17 cellular contexts compared by ENCODE assay signal in genomic region chr12:119505001-119505400, GRCh38.
DNase-seq lines count a peak whose midpoint lies in the region; ATAC-seq and TF ChIP-seq lines count a peak whose summit lies in the region.
"Had no signal": no experiment of that assay in that cellular context is flagged by ENCODE, and none has a peak within 500 bp of the region (broad histone marks: within the 10 kb centered on the region; RNA-seq: fewer than 3 reads in every experiment).

No MANE protein-coding gene starts in this region.

- DNase-seq in Caki2 (ENCODE audit: low read depth) (peak; percentile 66), LHCN-M2 (ENCODE audit: low read depth) (peak; percentile 41), choroid plexus epithelial cell (ENCODE audit: low read depth) (peak; percentile 2), trophoblast cell (peak; percentile 9 to 58), SJCRH30 (no peak), NCI-H82 (lab: John Stamatoyannopoulos, UW) (no peak)
- no peak for DNase-seq in stimulated activated effector memory CD8-positive, alpha-beta T cell treated with anti-CD3 and anti-CD28 coated beads, Interleukin-12 subunit alpha, Interleukin-12 subunit beta, amount 100 ng/mL, for 72 hours (ENCODE audit: low spot score in 2 of 2)
- DNase-seq: AML-193, Calu3, DMS79, GDM1, GM23248, NCI-H1048, NCI-H226, NCI-H526 treated with DMSO at 0.1 percent for 48 hours, Right ventricle myocardium superior had no signal

- ATAC-seq in stimulated activated effector memory CD8-positive, alpha-beta T cell treated with anti-CD3 and anti-CD28 coated beads, Interleukin-12 subunit alpha, Interleukin-12 subunit beta, amount 100 ng/mL, for 72 hours = no peak
- ATAC-seq: A549 had no signal

- H3K9me3 ChIP-seq in trophoblast cell (ENCODE audit: insufficient read depth, low read depth, low read length) (no peaks in the 10 kb centered on the region), SJCRH30 (replicated peaks) (no peaks in the 10 kb centered on the region)
- H3K9me3 ChIP-seq: A549 had no signal

- H3K36me3 ChIP-seq in trophoblast cell (ENCODE audit: control insufficient read depth in 1 of 2, insufficient read depth in 2 of 2, low read length in 2 of 2) (no peaks in the 10 kb centered on the region), SJCRH30 (no peaks in the 10 kb centered on the region)

- H3K79me2 ChIP-seq in trophoblast cell (ENCODE audit: control insufficient read depth, insufficient read depth, low read length, poor library complexity) = no peaks in the 10 kb centered on the region

- H3K4me3 ChIP-seq in choroid plexus epithelial cell (ENCODE audit: low read depth, low read length) (no peak overlapping the region), trophoblast cell (ENCODE audit: low read depth, low read length) (no peak overlapping the region), SJCRH30 (no peak overlapping the region)
- H3K4me3 ChIP-seq: A549, GM23248 had no signal

- no peaks in the 10 kb centered on the region for H3K79me1 ChIP-seq in trophoblast cell (ENCODE audit: low read length)

- H3K27ac ChIP-seq in trophoblast cell (ENCODE audit: low read depth, low read length) (no peak overlapping the region), SJCRH30 (no peak overlapping the region)
- H3K27ac ChIP-seq: A549, GM23248 had no signal

- H3K23ac ChIP-seq in trophoblast cell (ENCODE audit: low read length) = no peak overlapping the region

- H4K12ac ChIP-seq in trophoblast cell (ENCODE audit: low read depth, low read length) = no peak overlapping the region

- no peak for TF ChIP-seq CTCF in choroid plexus epithelial cell (conservative IDR thresholded peaks at IDR 0.05; ENCODE audit: low read depth, low read length)

- no peak overlapping the region for H4K8ac ChIP-seq in trophoblast cell (ENCODE audit: low read depth, low read length)

- no peak overlapping the region for H3K4me2 ChIP-seq in trophoblast cell (ENCODE audit: low read length)
- H3K4me2 ChIP-seq: A549 had no signal

- H3K4me3 Mint-ChIP-seq in stimulated activated effector memory CD8-positive, alpha-beta T cell treated with anti-CD3 and anti-CD28 coated beads, Interleukin-12 subunit alpha, Interleukin-12 subunit beta, amount 100 ng/mL, for 72 hours = no peak overlapping the region

- no CpG with 5 or more reads among the region's 6 CpGs for WGBS in trophoblast cell (ENCODE audit: extremely low coverage, insufficient coverage, insufficient read length)

- no peak overlapping the region for H3K4ac ChIP-seq in trophoblast cell (ENCODE audit: low read depth, low read length)

- H2BK5ac ChIP-seq in trophoblast cell (ENCODE audit: low read depth, low read length, poor library complexity) = no peak overlapping the region

- no peak overlapping the region for H4K91ac ChIP-seq in trophoblast cell (ENCODE audit: low read depth, low read length)

- no peak overlapping the region for H3K27ac Mint-ChIP-seq in stimulated activated effector memory CD8-positive, alpha-beta T cell treated with anti-CD3 and anti-CD28 coated beads, Interleukin-12 subunit alpha, Interleukin-12 subunit beta, amount 100 ng/mL, for 72 hours

- H2BK120ac ChIP-seq in trophoblast cell (ENCODE audit: insufficient read depth, low read length, poor library complexity) = no peak overlapping the region

- H2AK5ac ChIP-seq in trophoblast cell (ENCODE audit: low read length) = no peak overlapping the region

- H3K36me3 Mint-ChIP-seq in stimulated activated effector memory CD8-positive, alpha-beta T cell treated with anti-CD3 and anti-CD28 coated beads, Interleukin-12 subunit alpha, Interleukin-12 subunit beta, amount 100 ng/mL, for 72 hours = no peaks in the 10 kb centered on the region

- in situ Hi-C loops in Caki2 (cut with HindIII; ENCODE audit: low pct_unique_long_range_greater_than_20kb, low sequenced_read_pairs) = no loop called here

- no peak overlapping the region for H3K14ac ChIP-seq in trophoblast cell (ENCODE audit: low read length)

- H2AFZ ChIP-seq in trophoblast cell (ENCODE audit: insufficient read depth, low read length, poor library complexity) = no peak overlapping the region
- H2AFZ ChIP-seq: GM23248 had no signal

- no peaks in the 10 kb centered on the region for H3K27me3 ChIP-seq in trophoblast cell (ENCODE audit: insufficient read depth, low read length)
- no peaks in the 10 kb centered on the region for H3K27me3 ChIP-seq in SJCRH30

- H3K4me1 ChIP-seq in trophoblast cell (ENCODE audit: control insufficient read depth in 1 of 2, insufficient read depth in 2 of 2, low read length in 2 of 2) (no peaks in the 10 kb centered on the region), SJCRH30 (no peaks in the 10 kb centered on the region)
- H3K4me1 ChIP-seq: A549 had no signal

- no peak overlapping the region for H3K18ac ChIP-seq in trophoblast cell (ENCODE audit: low read length)

- H3K9ac ChIP-seq in trophoblast cell (ENCODE audit: low read length) = no peak overlapping the region
- H3K9ac ChIP-seq: GM23248 had no signal

- no peaks in the 10 kb centered on the region for H3K9me3 Mint-ChIP-seq in stimulated activated effector memory CD8-positive, alpha-beta T cell treated with anti-CD3 and anti-CD28 coated beads, Interleukin-12 subunit alpha, Interleukin-12 subunit beta, amount 100 ng/mL, for 72 hours

- H3K4me1 Mint-ChIP-seq in stimulated activated effector memory CD8-positive, alpha-beta T cell treated with anti-CD3 and anti-CD28 coated beads, Interleukin-12 subunit alpha, Interleukin-12 subunit beta, amount 100 ng/mL, for 72 hours = no peaks in the 10 kb centered on the region

- H2BK12ac ChIP-seq in trophoblast cell (ENCODE audit: low read length) = no peak overlapping the region

Comparison
In these comparisons a context has a peak if more than half of its experiments do, and no peak if none do; other contexts are left out.
1. DNase-seq: peak in Caki2 (single experiment), LHCN-M2 (single experiment), choroid plexus epithelial cell (single experiment) and trophoblast cell (2 of 2); none in stimulated activated effector memory CD8-positive, alpha-beta T cell treated with anti-CD3 and anti-CD28 coated beads, Interleukin-12 subunit alpha, Interleukin-12 subunit beta, amount 100 ng/mL, for 72 hours (0 of 2), SJCRH30 (0 of 2) and NCI-H82 (single experiment).